Comparison of ENCODE assay signal across 1 cellular context in the genomic region with DNA sequence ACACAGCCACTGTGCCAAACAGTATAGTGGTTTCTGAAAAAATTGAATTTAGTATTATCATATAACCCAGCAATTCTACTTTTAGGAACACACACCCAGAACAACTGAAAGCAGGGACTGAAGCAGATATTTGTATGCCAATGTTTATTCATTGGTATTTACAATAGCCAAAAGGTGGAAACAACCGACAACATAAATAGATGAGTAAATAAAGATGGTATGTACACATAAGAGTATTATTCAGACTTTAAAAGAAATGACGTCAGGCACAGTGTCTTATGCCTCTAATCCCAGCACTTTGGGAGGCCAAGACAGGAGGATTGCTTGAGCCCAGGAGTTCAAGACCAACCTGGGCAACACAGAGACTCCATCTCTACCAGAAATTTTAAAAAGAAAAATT.
TF ChIP-seq lines count a peak whose summit lies in the region.

No MANE protein-coding gene starts in this region.

TF ChIP-seq in A549, 52 proteins besides CTCF, POLR2A, EP300 and RAD21:
- no peak for TF ChIP-seq FOSL2 (IDR thresholded peaks at IDR 0.05)
- 0 out of 2 replicates have a peak, but pooled peaks have one; percentile 12 for TF ChIP-seq FOSL2 (CRISPR knock-in tag; IDR thresholded peaks at IDR 0.05)
- no peak for TF ChIP-seq MAZ (IDR thresholded peaks at IDR 0.05; ENCODE audit: borderline replicate concordance, low read depth, low read length)
- no peak for TF ChIP-seq CHD4 (IDR thresholded peaks at IDR 0.05; ENCODE audit: borderline replicate concordance)
